Comparison of ENCODE assay signal across 13 cellular contexts in the genomic region with DNA sequence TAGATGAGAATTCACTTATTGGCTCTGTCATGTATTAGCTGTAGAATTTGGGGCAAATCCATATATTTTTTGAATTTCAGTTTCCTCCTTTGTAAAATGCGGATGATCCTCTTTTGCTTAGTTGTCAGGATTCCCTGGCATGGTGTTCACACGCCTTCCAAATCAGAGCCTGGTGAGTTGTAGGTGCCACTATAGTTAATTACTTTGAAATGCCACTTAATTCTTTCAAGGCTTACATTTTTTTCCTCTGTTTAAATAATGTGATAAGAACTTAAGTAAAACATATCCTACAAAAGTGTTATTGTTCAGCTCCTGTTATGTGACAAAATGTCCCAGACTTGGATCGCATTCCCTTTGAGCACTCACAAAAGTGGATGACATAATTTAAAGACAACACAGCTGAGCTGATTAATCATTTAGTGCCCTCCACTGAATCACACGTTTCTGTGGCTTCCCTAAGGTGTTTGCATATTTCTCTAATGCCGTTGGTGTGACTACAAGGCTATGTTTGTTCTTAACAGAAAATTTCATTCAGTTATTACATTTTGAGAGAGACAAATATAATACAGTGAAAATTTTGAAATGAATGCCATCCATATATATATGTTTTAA.
DNase-seq lines count a peak whose midpoint lies in the region; ATAC-seq, FAIRE-seq and TF ChIP-seq lines count a peak whose summit lies in the region.
"Had no signal": no experiment of that assay in that cellular context is flagged by ENCODE, and none has a peak within 500 bp of the region (broad histone marks: within the 10 kb centered on the region; RNA-seq: fewer than 3 reads in every experiment).

No MANE protein-coding gene starts in this region.

- no peak overlapping the region for H3K4me3 ChIP-seq in A549
- H3K4me3 ChIP-seq: SJSA1 had no signal

- H3K27ac ChIP-seq in A549: no peak overlapping the region
- H3K27ac ChIP-seq: SJSA1 had no signal

- peaks cover 7% of the 10 kb centered on the region for H3K4me1 Mint-ChIP-seq in WTC11

- no peak for TF ChIP-seq POLR2A in A549 (IDR thresholded peaks at IDR 0.05; ENCODE audit: low read length)

- CTCF ChIA-PET in A549 (lab: Yijun Ruan, JAX) (no interaction called here), WTC11 (lab: Charles Lee) (interaction anchor here (0.6 kb wide), 1 partner anchor 94 kb away, joined by 3 read pairs; no protein-coding TSS in a partner anchor)

- whole genome bisulfite sequencing in A549 (ENCODE audit: missing lambda C conversion rate): 35% methylated on average over 5 of the region's 5 CpGs

- peak in 1 of 2 experiments; percentile 0 for DNase-seq in A549 (ENCODE audit: low read depth in 1 of 2, low spot score in 1 of 2)
- peak; percentile 58 for DNase-seq in RKO (ENCODE audit: low spot score)
- DNase-seq in kidney glomerular epithelial cell (lab: John Stamatoyannopoulos, UW): peak; percentile 88
- no peak for DNase-seq in activated CD4-positive, alpha-beta T cell treated with anti-CD3 and anti-CD28 coated beads, Interleukin-2, amount 50 U/mL, for 1 hour
- no peak for DNase-seq in WTC11 (ENCODE audit: low spot score)
- DNase-seq in SHP77 treated with DMSO at 0.1 percent for 48 hours (lab: John Stamatoyannopoulos, UW): no peak
- DNase-seq: activated gamma-delta T cell treated with Interleukin-2 at 50 U/mL for 16 hours, DMS 273 treated with DMSO at 0.1 percent for 48 hours, NCI-H187, nucleus accumbens had no signal

- 0 out of 3 replicates have a peak overlapping the region, but pooled peaks have one; percentile 6 for H3K4me2 ChIP-seq in A549

- no peak overlapping the region for H3K27ac Mint-ChIP-seq in WTC11

- H3K9me3 Mint-ChIP-seq in WTC11: no peaks in the 10 kb centered on the region

- H3K36me3 Mint-ChIP-seq in WTC11: no peaks in the 10 kb centered on the region

- FAIRE-seq in A549 (lab: Jason Lieb, UNC): no peak

- no peak overlapping the region for H3K4me3 Mint-ChIP-seq in WTC11

- TF ChIP-seq RAD21 in A549 (conservative IDR thresholded peaks at IDR 0.05 in 1 of 2, IDR thresholded peaks at IDR 0.05 in 1 of 2): no peak

- H3K9me3 ChIP-seq in A549: no peaks in the 10 kb centered on the region
- H3K9me3 ChIP-seq: SJSA1 had no signal

- TF ChIP-seq CTCF in A549 (IDR thresholded peaks at IDR 0.05) (no peak), WTC11 (IDR thresholded peaks at IDR 0.05) (no peak)

- POLR2A ChIA-PET in A549 (lab: Yijun Ruan, JAX): no interaction called here
- POLR2A ChIA-PET in WTC11 (lab: Charles Lee): no interaction called here

- no peaks in the 10 kb centered on the region for H3K4me1 ChIP-seq in A549

- no peak for TF ChIP-seq EP300 in A549 (IDR thresholded peaks at IDR 0.05)

- ATAC-seq in A549 (no peak), HG02610 (IDR thresholded peaks at IDR 0.05; ENCODE audit: unreplicated experiment) (peak; percentile 34), WTC11 (no peak), HG03460 (IDR thresholded peaks at IDR 0.05; ENCODE audit: unreplicated experiment) (no peak)

- H3K27me3 Mint-ChIP-seq in WTC11 (ENCODE audit: low read depth): no peaks in the 10 kb centered on the region

TF ChIP-seq in A549, 52 proteins besides CTCF, POLR2A, EP300 and RAD21:
- TF ChIP-seq POLR2AphosphoS2 (conservative IDR thresholded peaks at IDR 0.05; ENCODE audit: low read length): no peak
- TF ChIP-seq PHF8 (IDR thresholded peaks at IDR 0.05; ENCODE audit: borderline replicate concordance, low read depth): no peak
- TF ChIP-seq CBX2 (IDR thresholded peaks at IDR 0.05; ENCODE audit: borderline replicate concordance, low read depth): no peak
- TF ChIP-seq USF2 (IDR thresholded peaks at IDR 0.05): no peak
- TF ChIP-seq ZC3H11A (IDR thresholded peaks at IDR 0.05): no peak
- no peak for TF ChIP-seq ATOH8 (CRISPR knock-in tag; IDR thresholded peaks at IDR 0.05; ENCODE audit: low read depth)
- no peak for TF ChIP-seq RNF2 (IDR thresholded peaks at IDR 0.05; ENCODE audit: borderline replicate concordance, low read depth)
- TF ChIP-seq ESRRA (IDR thresholded peaks at IDR 0.05; ENCODE audit: borderline replicate concordance, low read length): no peak
- TF ChIP-seq EHMT2 (IDR thresholded peaks at IDR 0.05; ENCODE audit: low read depth): no peak
- no peak for TF ChIP-seq MAZ (IDR thresholded peaks at IDR 0.05; ENCODE audit: borderline replicate concordance, low read depth, low read length)

TF ChIP-seq in WTC11, 78 proteins besides CTCF, POLR2A, EP300 and RAD21 (continues in another document):
- no peak for TF ChIP-seq ZNF671 (CRISPR knock-in tag; IDR thresholded peaks at IDR 0.05)
- TF ChIP-seq MAX (CRISPR knock-in tag; IDR thresholded peaks at IDR 0.05): no peak
- no peak for TF ChIP-seq ZBTB21 (CRISPR knock-in tag; IDR thresholded peaks at IDR 0.05; ENCODE audit: borderline replicate concordance)
- TF ChIP-seq ZNF263 (CRISPR knock-in tag; IDR thresholded peaks at IDR 0.05; ENCODE audit: low read depth): no peak
- TF ChIP-seq, protein P1, sequence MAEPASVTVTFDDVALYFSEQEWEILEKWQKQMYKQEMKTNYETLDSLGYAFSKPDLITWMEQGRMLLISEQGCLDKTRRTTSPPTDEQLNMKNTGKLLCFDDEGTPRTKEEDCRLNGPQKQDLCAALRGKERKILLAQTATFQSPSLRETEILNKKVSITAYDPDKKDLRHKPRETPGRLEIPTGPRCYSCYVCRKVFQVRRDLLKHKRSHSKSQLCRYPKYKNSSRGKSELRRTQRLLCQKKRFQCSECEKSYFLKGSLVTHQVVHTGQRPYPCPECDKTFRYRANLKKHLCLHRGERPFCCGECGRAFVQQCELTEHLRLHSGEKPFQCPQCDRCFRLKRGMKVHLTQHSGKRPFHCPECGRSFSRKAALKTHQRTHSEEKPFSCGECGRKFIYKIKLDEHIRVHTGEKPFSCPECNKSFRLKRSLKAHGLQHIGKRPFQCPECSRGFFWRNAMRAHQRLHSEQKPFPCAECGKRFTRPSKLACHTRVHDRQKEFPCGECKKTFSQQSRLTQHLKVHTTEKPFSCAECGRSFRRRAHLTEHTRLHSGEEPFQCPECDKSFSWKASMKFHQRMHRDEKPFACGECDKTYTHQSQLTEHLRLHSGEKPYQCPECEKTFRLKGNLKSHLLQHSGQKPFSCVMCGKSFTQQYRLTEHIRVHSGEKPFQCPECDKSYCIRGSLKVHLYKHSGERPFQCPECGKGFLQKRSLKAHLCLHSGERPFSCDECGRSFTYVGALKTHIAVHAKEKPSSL (CRISPR knock-in tag; conservative IDR thresholded peaks at IDR 0.05): no peak
- TF ChIP-seq NR3C1 (CRISPR knock-in tag; conservative IDR thresholded peaks at IDR 0.05; ENCODE audit: low read depth): no peak
- TF ChIP-seq SMAD3 (CRISPR knock-in tag; IDR thresholded peaks at IDR 0.05; ENCODE audit: borderline replicate concordance): no peak
- TF ChIP-seq ZNF396 (CRISPR knock-in tag; IDR thresholded peaks at IDR 0.05; ENCODE audit: borderline replicate concordance): no peak
- no peak for TF ChIP-seq RORB (CRISPR knock-in tag; IDR thresholded peaks at IDR 0.05)
- TF ChIP-seq SMAD4 (CRISPR knock-in tag; IDR thresholded peaks at IDR 0.05): no peak
- TF ChIP-seq ELF4 (CRISPR knock-in tag; IDR thresholded peaks at IDR 0.05; ENCODE audit: low read depth): no peak
- no peak for TF ChIP-seq CREM (CRISPR knock-in tag; IDR thresholded peaks at IDR 0.05)
- no peak for TF ChIP-seq CREB1 (CRISPR knock-in tag; IDR thresholded peaks at IDR 0.05)
- TF ChIP-seq, protein P2, sequence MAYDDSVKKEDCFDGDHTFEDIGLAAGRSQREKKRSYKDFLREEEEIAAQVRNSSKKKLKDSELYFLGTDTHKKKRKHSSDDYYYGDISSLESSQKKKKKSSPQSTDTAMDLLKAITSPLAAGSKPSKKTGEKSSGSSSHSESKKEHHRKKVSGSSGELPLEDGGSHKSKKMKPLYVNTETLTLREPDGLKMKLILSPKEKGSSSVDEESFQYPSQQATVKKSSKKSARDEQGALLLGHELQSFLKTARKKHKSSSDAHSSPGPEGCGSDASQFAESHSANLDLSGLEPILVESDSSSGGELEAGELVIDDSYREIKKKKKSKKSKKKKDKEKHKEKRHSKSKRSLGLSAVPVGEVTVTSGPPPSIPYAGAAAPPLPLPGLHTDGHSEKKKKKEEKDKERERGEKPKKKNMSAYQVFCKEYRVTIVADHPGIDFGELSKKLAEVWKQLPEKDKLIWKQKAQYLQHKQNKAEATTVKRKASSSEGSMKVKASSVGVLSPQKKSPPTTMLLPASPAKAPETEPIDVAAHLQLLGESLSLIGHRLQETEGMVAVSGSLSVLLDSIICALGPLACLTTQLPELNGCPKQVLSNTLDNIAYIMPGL (CRISPR knock-in tag; IDR thresholded peaks at IDR 0.05): no peak
- TF ChIP-seq FOXK1 (CRISPR knock-in tag; IDR thresholded peaks at IDR 0.05): no peak
- TF ChIP-seq, protein P3, sequence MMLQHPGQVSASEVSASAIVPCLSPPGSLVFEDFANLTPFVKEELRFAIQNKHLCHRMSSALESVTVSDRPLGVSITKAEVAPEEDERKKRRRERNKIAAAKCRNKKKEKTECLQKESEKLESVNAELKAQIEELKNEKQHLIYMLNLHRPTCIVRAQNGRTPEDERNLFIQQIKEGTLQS (CRISPR knock-in tag; conservative IDR thresholded peaks at IDR 0.05): no peak
- TF ChIP-seq IRF1 (CRISPR knock-in tag; IDR thresholded peaks at IDR 0.05): no peak
- TF ChIP-seq JAZF1 (CRISPR knock-in tag; IDR thresholded peaks at IDR 0.05): no peak
- TF ChIP-seq ZNF423 (CRISPR knock-in tag; IDR thresholded peaks at IDR 0.05): no peak

Comparison
In these comparisons a context has a peak if more than half of its experiments do, and no peak if none do; other contexts are left out.
1. DNase-seq: peak in RKO (single experiment) and kidney glomerular epithelial cell (single experiment); none in activated CD4-positive, alpha-beta T cell treated with anti-CD3 and anti-CD28 coated beads, Interleukin-2, amount 50 U/mL, for 1 hour (single experiment), WTC11 (single experiment) and SHP77 treated with DMSO at 0.1 percent for 48 hours (single experiment).